39 cellular contexts compared by ENCODE assay signal in the genomic region with DNA sequence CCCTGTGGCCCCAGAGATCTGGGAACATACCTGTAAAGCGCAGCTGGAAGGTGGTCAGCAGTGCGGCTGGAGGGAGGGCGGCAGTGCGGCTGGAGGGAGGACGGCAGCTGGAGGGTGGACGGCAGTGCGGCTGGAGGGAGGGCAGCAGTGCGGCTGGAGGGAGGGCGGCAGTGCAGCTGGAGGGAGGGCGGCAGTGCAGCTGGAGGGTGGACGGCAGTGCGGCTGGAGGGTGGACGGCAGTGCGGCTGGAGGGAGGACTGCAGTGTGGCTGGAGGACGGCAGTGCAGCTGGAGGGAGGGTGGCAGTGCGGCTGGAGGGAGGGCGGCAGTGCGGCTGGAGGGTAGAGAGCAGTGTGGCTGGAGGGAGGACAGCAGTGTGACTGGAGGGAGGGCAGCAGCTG. TPM values are rescaled to one million over a fixed set of nuclear protein-coding genes. Genes with fewer than 3 reads are reported as not detected.
"Had no signal": no experiment of that assay in that cellular context is flagged by ENCODE, and none has a peak within 500 bp of the region (broad histone marks: within the 10 kb centered on the region; RNA-seq: fewer than 3 reads in every experiment).

No MANE protein-coding gene starts in this region.

- FAIRE-seq: astrocyte, TTC549 had no signal

- H3K36me3 ChIP-seq: adrenal gland, brain microvascular endothelial cell, breast epithelium had no signal

- H3K27ac ChIP-seq: adrenal gland, body of pancreas, brain microvascular endothelial cell, breast epithelium, VCaP had no signal

- H3K27me3 ChIP-seq: adrenal gland, body of pancreas, breast epithelium had no signal

- H3K4me3 ChIP-seq: adrenal gland, body of pancreas, breast epithelium had no signal

- H3K9me3 Mint-ChIP-seq: activated B cell treated with CpG ODN at 0.5 μM for 24 hours; activated CD4-positive, alpha-beta memory T cell treated with anti-CD3 and anti-CD28 coated beads for 36 hours; activated CD4-positive, alpha-beta T cell treated with anti-CD3 and anti-CD28 coated beads, Interleukin-2, amount 10 ng/mL, durations not matched to agents 24 days and 14 days; activated CD8-positive, alpha-beta T cell treated with anti-CD3 and anti-CD28 coated beads for 36 hours; activated naive CD4-positive, alpha-beta T cell treated with anti-CD3 and anti-CD28 coated beads for 36 hours; activated naive CD4-positive, alpha-beta T cell treated with anti-CD3 and anti-CD28 coated beads, Interleukin-2, amount 50 U/mL, for 72 hours; activated naive CD8-positive, alpha-beta T cell treated with anti-CD3 and anti-CD28 coated beads for 36 hours; activated T-cell treated with anti-CD3 and anti-CD28 coated beads, Interleukin-2, amount 50 U/mL, for 4 hours; activated T-cell treated with anti-CD3 and anti-CD28 coated beads, Interleukin-2, amount 50 U/mL, for 72 hours; activated T-helper 1 cell treated with anti-CD3 and anti-CD28 coated beads, Interleukin-12 subunit alpha, Interleukin-12 subunit beta, Interleukin-2, Interleukin-4 antibody, amounts not matched to agents 30 ng/mL and 10 ng/mL and 1 ng/mL, durations not matched to agents 14 hours and 24 hours and 36 hours; activated T-helper 17 cell treated with anti-CD3 and anti-CD28 coated beads, Interleukin-2, amount 50 U/mL, for 72 hours; T-helper 1 cell treated with Interleukin-12 subunit alpha and Interleukin-12 subunit beta and Interleukin-4 antibody, amounts not matched to agents 30 μg/mL and 1 μg/mL, for 36 hours; T-helper 2 cell treated with Interferon-gamma antibody and Interleukin-4, amounts not matched to agents 5 μg/mL and 100 μg/mL, for 36 hours had no signal

- H3K36me3 Mint-ChIP-seq: activated naive CD4-positive, alpha-beta T cell treated with anti-CD3 and anti-CD28 coated beads, Interleukin-2, amount 50 U/mL, for 72 hours had no signal

- H3K27ac Mint-ChIP-seq: activated B cell treated with CpG ODN at 0.5 μM for 24 hours; activated CD4-positive, alpha-beta memory T cell treated with anti-CD3 and anti-CD28 coated beads for 36 hours; activated CD4-positive, alpha-beta T cell treated with anti-CD3 and anti-CD28 coated beads, Interleukin-2, amount 10 ng/mL, durations not matched to agents 24 days and 14 days; activated CD8-positive, alpha-beta T cell treated with anti-CD3 and anti-CD28 coated beads for 36 hours; activated naive CD4-positive, alpha-beta T cell treated with anti-CD3 and anti-CD28 coated beads for 36 hours; activated naive CD8-positive, alpha-beta T cell treated with anti-CD3 and anti-CD28 coated beads for 36 hours; activated T-cell treated with anti-CD3 and anti-CD28 coated beads, Interleukin-2, amount 50 U/mL, for 72 hours; activated T-helper 1 cell treated with anti-CD3 and anti-CD28 coated beads, Interleukin-12 subunit alpha, Interleukin-12 subunit beta, Interleukin-2, Interleukin-4 antibody, amounts not matched to agents 30 ng/mL and 10 ng/mL and 1 ng/mL, durations not matched to agents 14 hours and 24 hours and 36 hours; activated T-helper 17 cell treated with anti-CD3 and anti-CD28 coated beads, Interleukin-2, amount 50 U/mL, for 72 hours; T-helper 1 cell treated with Interleukin-12 subunit alpha and Interleukin-12 subunit beta and Interleukin-4 antibody, amounts not matched to agents 30 μg/mL and 1 μg/mL, for 36 hours; T-helper 2 cell treated with Interferon-gamma antibody and Interleukin-4, amounts not matched to agents 5 μg/mL and 100 μg/mL, for 36 hours had no signal

- H3K9me3 ChIP-seq: adrenal gland, breast epithelium had no signal

- H3K4me1 Mint-ChIP-seq: activated B cell treated with CpG ODN at 0.5 μM for 24 hours; activated CD4-positive, alpha-beta T cell treated with anti-CD3 and anti-CD28 coated beads, Interleukin-2, amount 10 ng/mL, durations not matched to agents 24 days and 14 days; activated naive CD8-positive, alpha-beta T cell treated with anti-CD3 and anti-CD28 coated beads for 36 hours; activated T-helper 17 cell treated with anti-CD3 and anti-CD28 coated beads, Interleukin-2, amount 50 U/mL, for 72 hours had no signal

- H3K27me3 Mint-ChIP-seq: activated B cell treated with CpG ODN at 0.5 μM for 24 hours; activated CD4-positive, alpha-beta memory T cell treated with anti-CD3 and anti-CD28 coated beads for 36 hours; activated CD4-positive, alpha-beta T cell treated with anti-CD3 and anti-CD28 coated beads, Interleukin-2, amount 10 ng/mL, durations not matched to agents 24 days and 14 days; activated CD8-positive, alpha-beta T cell treated with anti-CD3 and anti-CD28 coated beads for 36 hours; activated naive CD8-positive, alpha-beta T cell treated with anti-CD3 and anti-CD28 coated beads for 36 hours; activated T-helper 17 cell treated with anti-CD3 and anti-CD28 coated beads, Interleukin-2, amount 50 U/mL, for 72 hours had no signal

- H3K4me1 ChIP-seq: adrenal gland, body of pancreas, breast epithelium had no signal

- DNase-seq: activated B cell treated with CpG ODN at 0.5 μM for 24 hours; activated CD4-positive, alpha-beta memory T cell treated with anti-CD3 and anti-CD28 coated beads for 36 hours; activated CD4-positive, alpha-beta T cell treated with anti-CD3 and anti-CD28 coated beads for 4 hours; activated CD4-positive, alpha-beta T cell treated with anti-CD3 and anti-CD28 coated beads, Interleukin-2, amount 10 ng/mL, durations not matched to agents 24 days and 14 days; activated CD4-positive, alpha-beta T cell treated with anti-CD3 and anti-CD28 coated beads, Interleukin-2, amount 50 U/mL, for 1 hour; activated CD4-positive, alpha-beta T cell treated with anti-CD3 and anti-CD28 coated beads, Interleukin-2, amount 50 U/mL, for 4 hours; activated CD4-positive, CD25-positive, alpha-beta regulatory T cell treated with anti-CD3 and anti-CD28 coated beads, Interleukin-2, amount 50 U/mL, for 72 hours; activated CD8-positive, alpha-beta memory T cell treated with anti-CD3 and anti-CD28 coated beads, Interleukin-2, amount 50 U/mL, for 4 hours; activated CD8-positive, alpha-beta T cell treated with anti-CD3 and anti-CD28 coated beads for 36 hours; activated effector memory CD4-positive, alpha-beta T cell treated with anti-CD3 and anti-CD28 coated beads, Interleukin-2, amount 50 U/mL, for 16 hours; activated gamma-delta T cell treated with Interleukin-2 at 50 U/mL for 16 hours; activated naive CD4-positive, alpha-beta T cell; activated naive CD4-positive, alpha-beta T cell treated with anti-CD3 and anti-CD28 coated beads for 36 hours; activated naive CD4-positive, alpha-beta T cell treated with anti-CD3 and anti-CD28 coated beads, Interleukin-2, amount 50 U/mL, for 16 hours; activated naive CD8-positive, alpha-beta T cell treated with anti-CD3 and anti-CD28 coated beads for 36 hours; activated T-cell treated with anti-CD3 and anti-CD28 coated beads for 4 hours; activated T-cell treated with anti-CD3 and anti-CD28 coated beads, Interleukin-2, amount 50 U/mL, for 1 hour; activated T-cell treated with anti-CD3 and anti-CD28 coated beads, Interleukin-2, amount 50 U/mL, for 4 hours; activated T-cell treated with anti-CD3 and anti-CD28 coated beads, Interleukin-2, amount 50 U/mL, for 72 hours; adrenal gland; amniotic stem cell; aorta; body of pancreas; brain microvascular endothelial cell; central memory CD4-positive, alpha-beta T cell; T-helper 1 cell; T-helper 2 cell; T-helper 9 cell had no signal

- H3K4me3 Mint-ChIP-seq: activated B cell treated with CpG ODN at 0.5 μM for 24 hours; activated CD4-positive, alpha-beta memory T cell treated with anti-CD3 and anti-CD28 coated beads for 36 hours; activated CD4-positive, alpha-beta T cell treated with anti-CD3 and anti-CD28 coated beads, Interleukin-2, amount 10 ng/mL, durations not matched to agents 24 days and 14 days; activated CD8-positive, alpha-beta T cell treated with anti-CD3 and anti-CD28 coated beads for 36 hours; activated naive CD4-positive, alpha-beta T cell treated with anti-CD3 and anti-CD28 coated beads for 36 hours; activated naive CD8-positive, alpha-beta T cell treated with anti-CD3 and anti-CD28 coated beads for 36 hours; activated T-cell treated with anti-CD3 and anti-CD28 coated beads, Interleukin-2, amount 50 U/mL, for 4 hours; activated T-cell treated with anti-CD3 and anti-CD28 coated beads, Interleukin-2, amount 50 U/mL, for 72 hours; activated T-helper 1 cell treated with anti-CD3 and anti-CD28 coated beads, Interleukin-12 subunit alpha, Interleukin-12 subunit beta, Interleukin-2, Interleukin-4 antibody, amounts not matched to agents 30 ng/mL and 10 ng/mL and 1 ng/mL, durations not matched to agents 14 hours and 24 hours and 36 hours; activated T-helper 17 cell treated with anti-CD3 and anti-CD28 coated beads, Interleukin-2, amount 50 U/mL, for 72 hours; T-helper 1 cell treated with Interleukin-12 subunit alpha and Interleukin-12 subunit beta and Interleukin-4 antibody, amounts not matched to agents 30 μg/mL and 1 μg/mL, for 36 hours; T-helper 2 cell treated with Interferon-gamma antibody and Interleukin-4, amounts not matched to agents 5 μg/mL and 100 μg/mL, for 36 hours had no signal

- ATAC-seq: activated naive CD4-positive, alpha-beta T cell treated with anti-CD3 and anti-CD28 coated beads, Interleukin-2, amount 50 U/mL, for 72 hours; activated T-cell treated with anti-CD3 and anti-CD28 coated beads, Interleukin-2, amount 50 U/mL, for 4 hours; activated T-cell treated with anti-CD3 and anti-CD28 coated beads, Interleukin-2, amount 50 U/mL, for 72 hours; activated T-helper 17 cell treated with anti-CD3 and anti-CD28 coated beads, Interleukin-2, amount 50 U/mL, for 72 hours; body of pancreas had no signal

RNA-seq across cellular contexts. Expression of a gene that starts 23.5 kb away (rescaled TPM):
- total RNA-seq: activated B cell treated with CpG ODN at 0.5 μM for 24 hours; activated CD4-positive, alpha-beta memory T cell treated with anti-CD3 and anti-CD28 coated beads for 36 hours; activated CD4-positive, alpha-beta T cell treated with anti-CD3 and anti-CD28 coated beads, Interleukin-2, amount 10 ng/mL, durations not matched to agents 24 days and 14 days; activated CD8-positive, alpha-beta memory T cell treated with anti-CD3 and anti-CD28 coated beads for 36 hours; activated CD8-positive, alpha-beta T cell treated with anti-CD3 and anti-CD28 coated beads for 36 hours; activated naive CD4-positive, alpha-beta T cell treated with anti-CD3 and anti-CD28 coated beads for 36 hours; activated naive CD4-positive, alpha-beta T cell treated with anti-CD3 and anti-CD28 coated beads, Interleukin-2, amount 50 U/mL, for 72 hours; activated naive CD8-positive, alpha-beta T cell treated with anti-CD3 and anti-CD28 coated beads for 36 hours; activated T-cell treated with anti-CD3 and anti-CD28 coated beads, Interleukin-2, amount 50 U/mL, for 4 hours; activated T-cell treated with anti-CD3 and anti-CD28 coated beads, Interleukin-2, amount 50 U/mL, for 72 hours; activated T-helper 1 cell treated with anti-CD3 and anti-CD28 coated beads, Interleukin-12 subunit alpha, Interleukin-12 subunit beta, Interleukin-2, Interleukin-4 antibody, amounts not matched to agents 30 ng/mL and 10 ng/mL and 1 ng/mL, durations not matched to agents 14 hours and 24 hours and 36 hours; activated T-helper 17 cell treated with anti-CD3 and anti-CD28 coated beads, Interleukin-2, amount 50 U/mL, for 72 hours; astrocyte; body of pancreas; cardiac septum had no signal

RNA-seq across cellular contexts. Expression of a gene that starts 31.6 kb away (rescaled TPM):
- total RNA-seq: activated B cell treated with CpG ODN at 0.5 μM for 24 hours; activated CD4-positive, alpha-beta memory T cell treated with anti-CD3 and anti-CD28 coated beads for 36 hours; activated CD4-positive, alpha-beta T cell treated with anti-CD3 and anti-CD28 coated beads, Interleukin-2, amount 10 ng/mL, durations not matched to agents 24 days and 14 days; activated CD8-positive, alpha-beta memory T cell treated with anti-CD3 and anti-CD28 coated beads for 36 hours; activated CD8-positive, alpha-beta T cell treated with anti-CD3 and anti-CD28 coated beads for 36 hours; activated naive CD4-positive, alpha-beta T cell treated with anti-CD3 and anti-CD28 coated beads for 36 hours; activated naive CD4-positive, alpha-beta T cell treated with anti-CD3 and anti-CD28 coated beads, Interleukin-2, amount 50 U/mL, for 72 hours; activated naive CD8-positive, alpha-beta T cell treated with anti-CD3 and anti-CD28 coated beads for 36 hours; activated T-cell treated with anti-CD3 and anti-CD28 coated beads, Interleukin-2, amount 50 U/mL, for 4 hours; activated T-cell treated with anti-CD3 and anti-CD28 coated beads, Interleukin-2, amount 50 U/mL, for 72 hours; activated T-helper 1 cell treated with anti-CD3 and anti-CD28 coated beads, Interleukin-12 subunit alpha, Interleukin-12 subunit beta, Interleukin-2, Interleukin-4 antibody, amounts not matched to agents 30 ng/mL and 10 ng/mL and 1 ng/mL, durations not matched to agents 14 hours and 24 hours and 36 hours; activated T-helper 17 cell treated with anti-CD3 and anti-CD28 coated beads, Interleukin-2, amount 50 U/mL, for 72 hours; astrocyte; cardiac septum had no signal
- polyA plus RNA-seq: aorta had no signal
